Comparison of ENCODE assay signal across 8 cellular contexts in the genomic region with DNA sequence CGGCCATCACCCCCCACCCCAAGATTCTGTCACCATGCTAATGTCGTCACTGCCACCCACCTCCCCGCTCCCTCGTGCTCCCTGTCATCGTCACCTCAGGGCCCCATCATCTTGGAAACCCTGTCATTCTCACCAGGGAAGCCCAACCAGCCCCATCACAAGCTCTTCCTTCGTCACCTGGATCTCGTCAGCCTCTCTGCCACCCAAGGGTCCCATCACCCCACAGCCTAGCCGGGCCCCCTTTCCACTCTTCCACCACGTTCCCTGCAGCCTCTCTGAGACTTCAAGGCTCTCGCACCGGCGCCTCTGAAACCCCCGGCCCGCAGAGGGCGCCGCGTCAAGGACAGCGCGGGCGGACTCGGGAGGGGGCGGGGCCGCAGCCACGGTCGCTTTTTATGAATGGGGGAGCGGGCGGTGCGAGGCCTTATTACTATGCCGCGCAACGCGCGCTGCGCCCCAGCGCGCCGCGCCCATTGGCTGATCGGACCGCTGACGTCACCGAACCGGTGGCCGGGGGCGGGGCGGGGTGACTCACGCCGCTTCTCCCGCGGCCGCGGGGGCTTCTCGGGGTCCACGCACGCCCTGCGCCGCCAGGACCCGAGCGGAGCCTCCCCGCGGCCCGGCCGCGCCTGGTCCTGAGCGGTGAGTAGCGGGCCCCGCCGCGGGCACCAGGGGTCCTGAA. TPM values are rescaled to one million over a fixed set of nuclear protein-coding genes. Genes with fewer than 3 reads are reported as not detected.
DNase-seq lines count a peak whose midpoint lies in the region; ATAC-seq and TF ChIP-seq lines count a peak whose summit lies in the region.

A gene with protein sequence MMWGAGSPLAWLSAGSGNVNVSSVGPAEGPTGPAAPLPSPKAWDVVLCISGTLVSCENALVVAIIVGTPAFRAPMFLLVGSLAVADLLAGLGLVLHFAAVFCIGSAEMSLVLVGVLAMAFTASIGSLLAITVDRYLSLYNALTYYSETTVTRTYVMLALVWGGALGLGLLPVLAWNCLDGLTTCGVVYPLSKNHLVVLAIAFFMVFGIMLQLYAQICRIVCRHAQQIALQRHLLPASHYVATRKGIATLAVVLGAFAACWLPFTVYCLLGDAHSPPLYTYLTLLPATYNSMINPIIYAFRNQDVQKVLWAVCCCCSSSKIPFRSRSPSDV (plus strand): TSS at position 527 of the 682 bp plus-strand sequence. CDS start 1,177 bp downstream, outside the sequence.

- H3K9me3 ChIP-seq in parathyroid adenoma (ENCODE audit: control insufficient read depth, low read length) (no peaks in the 10 kb centered on the region), thyroid gland (no peaks in the 10 kb centered on the region)

- H3K4me3 ChIP-seq in HFF-Myc (replicated peaks; ENCODE audit: low read depth, low read length) (peak within 1 kb of the TSS; percentile 84), parathyroid adenoma (ENCODE audit: low read depth, low read length) (peak within 1 kb of the TSS; percentile 55), thyroid gland (replicated peaks in 1 of 3) (peak within 1 kb of the TSS in 2 of 3 donors; percentile 10 to 45)

- no peaks in the 10 kb centered on the region for H3K27me3 ChIP-seq in parathyroid adenoma (ENCODE audit: control insufficient read depth, insufficient read depth, low read length)
- no peaks in the 10 kb centered on the region for H3K27me3 ChIP-seq in thyroid gland

- H3K27ac ChIP-seq in parathyroid adenoma (peak within 1 kb of the TSS; percentile 71), thyroid gland (peak within 1 kb of the TSS in 2 of 3 donors; percentile 40 to 58)

- peak within 1 kb of the TSS; percentile 92 for H3K27ac Mint-ChIP-seq in activated naive CD8-positive, alpha-beta T cell treated with anti-CD3 and anti-CD28 coated beads for 36 hours

- H3K79me2 ChIP-seq in parathyroid adenoma: no peaks in the 10 kb centered on the region

- H3K9ac ChIP-seq in parathyroid adenoma: no peak within 1 kb of the TSS

- H3K4me1 ChIP-seq in parathyroid adenoma: peaks cover 4% of the 10 kb centered on the region
- peaks cover 19 to 23% of the 10 kb centered on the region in 2 donors for H3K4me1 ChIP-seq in thyroid gland

- peak within 1 kb of the TSS; percentile 68 for H2AFZ ChIP-seq in parathyroid adenoma

- H3K4me2 ChIP-seq in parathyroid adenoma (ENCODE audit: low read length): peak within 1 kb of the TSS; percentile 88

- ATAC-seq in Right ventricle myocardium inferior: peak; percentile 91

- no peaks in the 10 kb centered on the region for H3K36me3 Mint-ChIP-seq in activated naive CD8-positive, alpha-beta T cell treated with anti-CD3 and anti-CD28 coated beads for 36 hours

- peak; percentile 61 for TF ChIP-seq CTCF in HFF-Myc (IDR thresholded peaks at IDR 0.05; ENCODE audit: low read depth, low read length, missing control alignments)
- TF ChIP-seq CTCF in parathyroid adenoma (IDR thresholded peaks at IDR 0.05): peak; percentile 47
- TF ChIP-seq CTCF in thyroid gland (IDR thresholded peaks at IDR 0.05): peak in 4 of 6 experiments; percentile 23 to 50 (median 42)

- peaks cover 7% of the 10 kb centered on the region for H3K4me1 Mint-ChIP-seq in activated naive CD8-positive, alpha-beta T cell treated with anti-CD3 and anti-CD28 coated beads for 36 hours

- WGBS in thyroid gland, 2 donors: 3 to 7% methylated on average over 18 to 19 of the region's 69 CpGs

- H3K36me3 ChIP-seq in parathyroid adenoma (ENCODE audit: control insufficient read depth, insufficient read depth, low read length) (no peaks in the 10 kb centered on the region), thyroid gland (no peaks in the 10 kb centered on the region)

- no peaks in the 10 kb centered on the region for H3K9me3 Mint-ChIP-seq in activated naive CD8-positive, alpha-beta T cell treated with anti-CD3 and anti-CD28 coated beads for 36 hours

- peaks cover 3% of the 10 kb centered on the region for H3K27me3 Mint-ChIP-seq in activated naive CD8-positive, alpha-beta T cell treated with anti-CD3 and anti-CD28 coated beads for 36 hours

- peak; percentile 53 for DNase-seq in GF-D8 (lab: John Stamatoyannopoulos, UW)
- DNase-seq in HFF-Myc (ENCODE audit: extremely low read depth, low read depth): peak; percentile 49
- DNase-seq in NCI-H1048 (lab: John Stamatoyannopoulos, UW): peak; percentile 72
- DNase-seq in SKM-1 treated with dmso at 0.1 percent for 144 hours (lab: John Stamatoyannopoulos, UW; ENCODE audit: unreplicated experiment): peak; percentile 87
- peak; percentile 95 for DNase-seq in activated naive CD8-positive, alpha-beta T cell treated with anti-CD3 and anti-CD28 coated beads for 36 hours
- DNase-seq in Right ventricle myocardium inferior (ENCODE audit: missing footprints): peak; percentile 96
- DNase-seq in thyroid gland: peak; percentile 89 to 91

- intact Hi-C loops in Right ventricle myocardium inferior (cut with DNase I): loop anchor here (1.0 to 5.0 kb wide), 2 partner anchors 26 to 35 kb away; a partner anchor contains a TSS
- intact Hi-C loops in thyroid gland (cut with DNase I): loop anchor here (5.0 to 10.0 kb wide), 3 partner anchors 35 to 287 kb away; no protein-coding TSS in a partner anchor

- peak within 1 kb of the TSS; percentile 84 for H3K4me3 Mint-ChIP-seq in activated naive CD8-positive, alpha-beta T cell treated with anti-CD3 and anti-CD28 coated beads for 36 hours

- peak in 1 of 2 donors; percentile 30 for TF ChIP-seq POLR2A in thyroid gland (IDR thresholded peaks at IDR 0.05)

RNA-seq across cellular contexts. Expression of the gene that starts here (rescaled TPM):
- total RNA-seq in activated naive CD8-positive, alpha-beta T cell treated with anti-CD3 and anti-CD28 coated beads for 36 hours: 1 to 10 TPM; 3.5 to 3.9 TPM
- total RNA-seq in Right ventricle myocardium inferior (not detected), thyroid gland (1 to 10 TPM in 1 of 4 donors, under 1 TPM in 3; 0.11 to 2.1 (median 0.60) TPM)

Comparison
In these comparisons a context has a peak if more than half of its experiments do, and no peak if none do; other contexts are left out.
1. Peak in every context shown above with its lines: DNase-seq, ATAC-seq, H3K4me3 ChIP-seq and H3K27ac ChIP-seq.
2. Peak in DNase-seq and ATAC-seq in Right ventricle myocardium inferior; RNA of the gene not detected or under 1 TPM.
3. H3K4me3 ChIP-seq: peak in every context shown above with its lines; median percentile 84 in HFF-Myc; 55 in parathyroid adenoma; 28 in thyroid gland.